16 cellular contexts compared by ENCODE assay signal in genomic region chr13:88802886-88803285, GRCh38.
"Had no signal": no experiment of that assay in that cellular context is flagged by ENCODE, and none has a peak within 500 bp of the region (broad histone marks: within the 10 kb centered on the region; RNA-seq: fewer than 3 reads in every experiment).

No MANE protein-coding gene starts in this region.

- H3K9me3 Mint-ChIP-seq: nephron had no signal

- H3K4me3 ChIP-seq: esophagus muscularis mucosa, right atrium auricular region, skin epidermis, tibial nerve had no signal

- H3K27me3 ChIP-seq: esophagus muscularis mucosa, right atrium auricular region, tibial nerve had no signal

- DNase-seq: activated naive CD8-positive, alpha-beta T cell treated with anti-CD3 and anti-CD28 coated beads, Interleukin-2, amount 10 ng/mL, durations not matched to agents 7 days and 5 days; aorta; glutamatergic neuron; stimulated activated CD4-positive, alpha-beta T cell treated with anti-CD3 and anti-CD28 coated beads, Interleukin-15, amount 100 ng/mL, for 24 hours; stimulated activated CD4-positive, alpha-beta T cell treated with anti-CD3 and anti-CD28 coated beads, Interleukin-4, amount 100 ng/mL, for 24 hours; stimulated activated naive CD4-positive, alpha-beta T cell; substantia nigra; T-helper 9 cell had no signal

- H3K4me1 ChIP-seq: esophagus muscularis mucosa, right atrium auricular region, tibial nerve had no signal

- H3K4me3 Mint-ChIP-seq: activated naive CD8-positive, alpha-beta T cell treated with anti-CD3 and anti-CD28 coated beads, Interleukin-2, amount 10 ng/mL, durations not matched to agents 7 days and 5 days; activated T-helper 1 cell treated with anti-CD3 and anti-CD28 coated beads, Interleukin-12 subunit alpha, Interleukin-12 subunit beta, Interleukin-2, Interleukin-4 antibody, amounts not matched to agents 30 ng/mL and 10 ng/mL and 1 ng/mL, durations not matched to agents 14 hours and 24 hours and 36 hours; nephron had no signal

- H3K27ac Mint-ChIP-seq: activated naive CD8-positive, alpha-beta T cell treated with anti-CD3 and anti-CD28 coated beads, Interleukin-2, amount 10 ng/mL, durations not matched to agents 7 days and 5 days; activated T-helper 1 cell treated with anti-CD3 and anti-CD28 coated beads, Interleukin-12 subunit alpha, Interleukin-12 subunit beta, Interleukin-2, Interleukin-4 antibody, amounts not matched to agents 30 ng/mL and 10 ng/mL and 1 ng/mL, durations not matched to agents 14 hours and 24 hours and 36 hours; nephron; progenitor cell of endocrine pancreas had no signal

- H3K27me3 Mint-ChIP-seq: activated naive CD8-positive, alpha-beta T cell treated with anti-CD3 and anti-CD28 coated beads, Interleukin-2, amount 10 ng/mL, durations not matched to agents 7 days and 5 days; progenitor cell of endocrine pancreas had no signal

- H3K9me3 ChIP-seq: esophagus muscularis mucosa, right atrium auricular region, tibial nerve had no signal

- H3K36me3 Mint-ChIP-seq: activated naive CD8-positive, alpha-beta T cell treated with anti-CD3 and anti-CD28 coated beads, Interleukin-2, amount 10 ng/mL, durations not matched to agents 7 days and 5 days had no signal

- ATAC-seq: activated CD4-positive, CD25-positive, alpha-beta regulatory T cell treated with anti-CD3 and anti-CD28 coated beads, Interleukin-2, amount 50 U/mL, for 24 hours had no signal

- H3K4me1 Mint-ChIP-seq: activated naive CD8-positive, alpha-beta T cell treated with anti-CD3 and anti-CD28 coated beads, Interleukin-2, amount 10 ng/mL, durations not matched to agents 7 days and 5 days; nephron had no signal

- H3K27ac ChIP-seq: esophagus muscularis mucosa, right atrium auricular region, skin epidermis, tibial nerve had no signal

- H3K36me3 ChIP-seq: esophagus muscularis mucosa, right atrium auricular region, tibial nerve had no signal
